Comparison of ENCODE assay signal across 19 cellular contexts in genomic region chr10:3196482-3196881, GRCh38.
"Had no signal": no experiment of that assay in that cellular context is flagged by ENCODE, and none has a peak within 500 bp of the region (broad histone marks: within the 10 kb centered on the region; RNA-seq: fewer than 3 reads in every experiment).

No MANE protein-coding gene starts in this region.

- H3K9me3 Mint-ChIP-seq: memory B cell; naive thymus-derived CD4-positive, alpha-beta T cell; T-helper 2 cell treated with Interferon-gamma antibody and Interleukin-4, amounts not matched to agents 5 μg/mL and 100 μg/mL, for 36 hours had no signal

- H3K4me3 ChIP-seq: colonic mucosa, mucosa of descending colon, thyroid gland had no signal

- DNase-seq: activated CD4-positive, alpha-beta T cell treated with anti-CD3 and anti-CD28 coated beads, Interleukin-2, amount 50 U/mL, for 4 hours; activated T-cell treated with anti-CD3 and anti-CD28 coated beads for 4 hours; amniotic stem cell; central memory CD4-positive, alpha-beta T cell; colonic mucosa; mucosa of descending colon; naive thymus-derived CD4-positive, alpha-beta T cell; posterior cingulate gyrus; retina; stimulated activated CD4-positive, alpha-beta T cell treated with anti-CD3 and anti-CD28 coated beads, Interleukin-12 subunit alpha, Interleukin-12 subunit beta, amount 100 ng/mL, for 4 hours; stimulated activated CD4-positive, alpha-beta T cell treated with anti-CD3 and anti-CD28 coated beads, Interleukin-1b, Interleukin-23, amount 100 ng/mL, for 48 hours; stimulated activated naive CD4-positive, alpha-beta T cell treated with Interleukin-2 at 50 U/mL for 16 hours had no signal

- H3K9me3 ChIP-seq: colonic mucosa, gastroesophageal sphincter, heart left ventricle, mucosa of descending colon, neutrophil, thyroid gland had no signal

- H3K27ac Mint-ChIP-seq: activated naive CD8-positive, alpha-beta T cell; memory B cell; T-helper 2 cell treated with Interferon-gamma antibody and Interleukin-4, amounts not matched to agents 5 μg/mL and 100 μg/mL, for 36 hours had no signal

- H3K4me3 Mint-ChIP-seq: activated naive CD8-positive, alpha-beta T cell; memory B cell; T-helper 2 cell treated with Interferon-gamma antibody and Interleukin-4, amounts not matched to agents 5 μg/mL and 100 μg/mL, for 36 hours had no signal

- H3K27me3 ChIP-seq: colonic mucosa, heart left ventricle, thyroid gland had no signal

- H3K27ac ChIP-seq: colonic mucosa, neutrophil, thyroid gland had no signal

- H3K4me1 ChIP-seq: colonic mucosa had no signal

- H3K36me3 Mint-ChIP-seq: activated naive CD8-positive, alpha-beta T cell; memory B cell; naive thymus-derived CD4-positive, alpha-beta T cell had no signal

- H3K36me3 ChIP-seq: colonic mucosa, gastroesophageal sphincter, heart left ventricle, neutrophil, thyroid gland had no signal

- ATAC-seq: naive thymus-derived CD4-positive, alpha-beta T cell had no signal
